Comparison of ENCODE assay signal across 12 cellular contexts in the genomic region with DNA sequence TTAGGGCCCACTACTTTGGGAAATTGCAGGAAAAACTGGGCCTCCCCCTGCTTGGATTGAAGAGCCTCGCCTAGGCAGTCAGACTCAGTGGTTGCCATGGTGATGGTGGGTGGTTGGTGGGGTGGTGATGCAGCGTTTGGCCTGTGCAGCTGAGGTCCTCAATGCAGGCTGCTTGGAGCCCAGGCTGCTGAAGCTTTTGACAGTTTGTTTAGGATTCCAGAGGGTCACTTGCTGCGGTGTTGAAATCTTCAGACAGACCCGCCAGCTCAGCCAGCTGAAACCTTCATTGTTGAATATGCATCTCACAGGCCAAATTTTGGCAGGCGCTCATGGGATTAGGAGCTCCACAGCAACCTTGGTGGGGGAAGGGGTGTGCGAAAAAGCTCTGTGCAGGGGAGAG.
A peak's percentile ranks its signal among the peaks of the same experiment; 100 is the strongest.
DNase-seq lines count a peak whose midpoint lies in the region; ATAC-seq and TF ChIP-seq lines count a peak whose summit lies in the region.
"Had no signal": no experiment of that assay in that cellular context is flagged by ENCODE, and none has a peak within 500 bp of the region (broad histone marks: within the 10 kb centered on the region; RNA-seq: fewer than 3 reads in every experiment).

No MANE protein-coding gene starts in this region.

- no peak for TF ChIP-seq CTCF in type B pancreatic cell (conservative IDR thresholded peaks at IDR 0.05)

- H3K27ac Mint-ChIP-seq in activated naive CD8-positive, alpha-beta T cell treated with anti-CD3 and anti-CD28 coated beads for 36 hours = no peak overlapping the region
- no peak overlapping the region for H3K27ac Mint-ChIP-seq in activated naive CD8-positive, alpha-beta T cell treated with anti-CD3 and anti-CD28 coated beads, Interleukin-2, amount 50 U/mL, for 24 hours
- no peak overlapping the region for H3K27ac Mint-ChIP-seq in type B pancreatic cell

- H3K4me1 Mint-ChIP-seq in activated naive CD8-positive, alpha-beta T cell treated with anti-CD3 and anti-CD28 coated beads for 36 hours = no peaks in the 10 kb centered on the region
- H3K4me1 Mint-ChIP-seq in activated naive CD8-positive, alpha-beta T cell treated with anti-CD3 and anti-CD28 coated beads, Interleukin-2, amount 50 U/mL, for 24 hours = no peaks in the 10 kb centered on the region
- H3K4me1 Mint-ChIP-seq in type B pancreatic cell (ENCODE audit: unreplicated experiment) = peaks cover 6% of the 10 kb centered on the region

- no peak overlapping the region for H3K4me3 Mint-ChIP-seq in activated naive CD8-positive, alpha-beta T cell treated with anti-CD3 and anti-CD28 coated beads for 36 hours
- no peak overlapping the region for H3K4me3 Mint-ChIP-seq in activated naive CD8-positive, alpha-beta T cell treated with anti-CD3 and anti-CD28 coated beads, Interleukin-2, amount 50 U/mL, for 24 hours
- H3K4me3 Mint-ChIP-seq in type B pancreatic cell = no peak overlapping the region

- DNase-seq in activated naive CD8-positive, alpha-beta T cell treated with anti-CD3 and anti-CD28 coated beads for 36 hours = peak; percentile 1
- DNase-seq in activated naive CD8-positive, alpha-beta T cell treated with anti-CD3 and anti-CD28 coated beads, Interleukin-2, amount 50 U/mL, for 24 hours = no peak
- DNase-seq in cerebellum (ENCODE audit: low spot score) (peak; percentile 26), midbrain (lab: John Stamatoyannopoulos, UW) (peak; percentile 84), type B pancreatic cell (ENCODE audit: extremely low spot score, unreplicated experiment) (no peak), left lobe of liver (ENCODE audit: low spot score) (no peak), HuH-7.5 (ENCODE audit: low spot score) (no peak)
- no peak for DNase-seq in activated T-cell treated with anti-CD3 and anti-CD28 coated beads, Interleukin-2, amount 50 U/mL, for 1 hour
- DNase-seq: activated CD4-positive, CD25-positive, alpha-beta regulatory T cell; effector CD4-positive, alpha-beta T cell; kidney glomerular epithelial cell; SK-N-SH had no signal

- H3K9me3 Mint-ChIP-seq in activated naive CD8-positive, alpha-beta T cell treated with anti-CD3 and anti-CD28 coated beads for 36 hours = no peaks in the 10 kb centered on the region
- H3K9me3 Mint-ChIP-seq in activated naive CD8-positive, alpha-beta T cell treated with anti-CD3 and anti-CD28 coated beads, Interleukin-2, amount 50 U/mL, for 24 hours = no peaks in the 10 kb centered on the region
- H3K9me3 Mint-ChIP-seq in type B pancreatic cell = no peaks in the 10 kb centered on the region

- no peaks in the 10 kb centered on the region for H3K36me3 Mint-ChIP-seq in activated naive CD8-positive, alpha-beta T cell treated with anti-CD3 and anti-CD28 coated beads for 36 hours
- H3K36me3 Mint-ChIP-seq in activated naive CD8-positive, alpha-beta T cell treated with anti-CD3 and anti-CD28 coated beads, Interleukin-2, amount 50 U/mL, for 24 hours (ENCODE audit: low read depth) = no peaks in the 10 kb centered on the region
- no peaks in the 10 kb centered on the region for H3K36me3 Mint-ChIP-seq in type B pancreatic cell

- no peak for ATAC-seq in activated naive CD8-positive, alpha-beta T cell treated with anti-CD3 and anti-CD28 coated beads, Interleukin-2, amount 50 U/mL, for 24 hours
- no peak for ATAC-seq in left lobe of liver

- peaks cover 38% of the 10 kb centered on the region for H3K27me3 Mint-ChIP-seq in activated naive CD8-positive, alpha-beta T cell treated with anti-CD3 and anti-CD28 coated beads for 36 hours
- peaks cover 20% of the 10 kb centered on the region for H3K27me3 Mint-ChIP-seq in activated naive CD8-positive, alpha-beta T cell treated with anti-CD3 and anti-CD28 coated beads, Interleukin-2, amount 50 U/mL, for 24 hours
- peaks cover 48% of the 10 kb centered on the region for H3K27me3 Mint-ChIP-seq in type B pancreatic cell

Comparison
In these comparisons a context has a peak if more than half of its experiments do, and no peak if none do; other contexts are left out.
1. DNase-seq: peak in activated naive CD8-positive, alpha-beta T cell treated with anti-CD3 and anti-CD28 coated beads for 36 hours (single experiment), cerebellum (single experiment) and midbrain (single experiment); none in activated naive CD8-positive, alpha-beta T cell treated with anti-CD3 and anti-CD28 coated beads, Interleukin-2, amount 50 U/mL, for 24 hours (single experiment), type B pancreatic cell (single experiment), activated T-cell treated with anti-CD3 and anti-CD28 coated beads, Interleukin-2, amount 50 U/mL, for 1 hour (single experiment), left lobe of liver (single experiment) and HuH-7.5 (single experiment).